8 cellular contexts compared by ENCODE assay signal in genomic region chr10:97318772-97319651, GRCh38.
A peak's percentile ranks its signal among the peaks of the same experiment; 100 is the strongest.
DNase-seq lines count a peak whose midpoint lies in the region; ATAC-seq and TF ChIP-seq lines count a peak whose summit lies in the region.

FRAT1 (plus strand) TSS chr10:97319271; CDS start chr10:97319454, 183 bp downstream.

- H3K9ac ChIP-seq in OCI-LY1 (ENCODE audit: low read length) (peak within 1 kb of the TSS; percentile 81), mucosa of rectum (ENCODE audit: low read depth in 1 of 2, low read length in 2 of 2) (peak within 1 kb of the TSS; percentile 98 to 99)

- peak; percentile 65 for ATAC-seq in GM19467 (IDR thresholded peaks at IDR 0.05; ENCODE audit: unreplicated experiment)

- H4K20me1 ChIP-seq in OCI-LY1 (ENCODE audit: insufficient read depth, low read length), result no peaks in the 10 kb centered on the region

- no peak within 1 kb of the TSS; the same call in 1 of the 2 replicates for H2AFZ ChIP-seq in OCI-LY1 (ENCODE audit: low read length)

- H3K4me1 ChIP-seq in OCI-LY1 (ENCODE audit: insufficient read depth, low read length, severe bottlenecking) (peaks cover 12% of the 10 kb centered on the region), mucosa of rectum (ENCODE audit: control insufficient read depth in 2 of 2, insufficient read depth in 2 of 2, low read length in 2 of 2) (peaks cover 16% of the 10 kb centered on the region in 2 donors)

- H3K4me3 ChIP-seq in OCI-LY1 (ENCODE audit: low read depth, low read length, poor library complexity, severe bottlenecking), result peak within 1 kb of the TSS; percentile 78
- peak within 1 kb of the TSS; percentile 91 to 99 for H3K4me3 ChIP-seq in mucosa of rectum (ENCODE audit: low read length in 2 of 2)

- H3K9me2 ChIP-seq in OCI-LY1 (ENCODE audit: low read depth, low read length), result no peaks in the 10 kb centered on the region

- no peaks in the 10 kb centered on the region for H3K79me2 ChIP-seq in OCI-LY1 (ENCODE audit: insufficient read depth, low read length)

- H3K36me3 ChIP-seq in OCI-LY1 (ENCODE audit: insufficient read depth, low read length) (no peaks in the 10 kb centered on the region), mucosa of rectum (ENCODE audit: control insufficient read depth in 2 of 2, insufficient read depth in 2 of 2, low read length in 2 of 2) (no peaks in the 10 kb centered on the region)

- TF ChIP-seq CTCF in OCI-LY1 (IDR thresholded peaks at IDR 0.05; ENCODE audit: low read length), result no peak

- H3K9me3 ChIP-seq in OCI-LY1 (ENCODE audit: low read length) (no peaks in the 10 kb centered on the region), mucosa of rectum (ENCODE audit: control insufficient read depth in 2 of 2, low read length in 2 of 2) (no peaks in the 10 kb centered on the region)

- no peaks in the 10 kb centered on the region for H3F3A ChIP-seq in OCI-LY1 (ENCODE audit: insufficient read depth, low read length)

- H3K27me3 ChIP-seq in OCI-LY1 (ENCODE audit: insufficient read depth, low read length), result no peaks in the 10 kb centered on the region
- no peaks in the 10 kb centered on the region for H3K27me3 ChIP-seq in mucosa of rectum (ENCODE audit: control insufficient read depth in 2 of 2, insufficient read depth in 2 of 2, low read length in 2 of 2)

- peak; percentile 62 for DNase-seq in COLO829 (ENCODE audit: low spot score)
- DNase-seq in HS-27A (ENCODE audit: low read depth), result peak; percentile 43
- DNase-seq in activated T-cell treated with anti-CD3 and anti-CD28 coated beads for 24 hours (ENCODE audit: low read depth), result peak; percentile 80
- peak; percentile 81 for DNase-seq in epithelial cell of prostate (ENCODE audit: low read depth, low spot score)
- DNase-seq in stimulated activated CD8-positive, alpha-beta memory T cell treated with anti-CD3 and anti-CD28 coated beads, Interleukin-4, amount 100 ng/mL, for 24 hours (ENCODE audit: low read depth), result peak; percentile 84

- H3K27ac ChIP-seq in OCI-LY1 (ENCODE audit: low read depth, low read length, poor library complexity, severe bottlenecking) (no peak within 1 kb of the TSS), epithelial cell of prostate (peak within 1 kb of the TSS; percentile 69), mucosa of rectum (ENCODE audit: low read depth in 2 of 2, low read length in 2 of 2) (peak within 1 kb of the TSS; percentile 97 to 98)

- H3K4me2 ChIP-seq in OCI-LY1 (ENCODE audit: low read length), result peak within 1 kb of the TSS; percentile 88
